ENCODE assay signal across 8 cellular contexts in the genomic region with DNA sequence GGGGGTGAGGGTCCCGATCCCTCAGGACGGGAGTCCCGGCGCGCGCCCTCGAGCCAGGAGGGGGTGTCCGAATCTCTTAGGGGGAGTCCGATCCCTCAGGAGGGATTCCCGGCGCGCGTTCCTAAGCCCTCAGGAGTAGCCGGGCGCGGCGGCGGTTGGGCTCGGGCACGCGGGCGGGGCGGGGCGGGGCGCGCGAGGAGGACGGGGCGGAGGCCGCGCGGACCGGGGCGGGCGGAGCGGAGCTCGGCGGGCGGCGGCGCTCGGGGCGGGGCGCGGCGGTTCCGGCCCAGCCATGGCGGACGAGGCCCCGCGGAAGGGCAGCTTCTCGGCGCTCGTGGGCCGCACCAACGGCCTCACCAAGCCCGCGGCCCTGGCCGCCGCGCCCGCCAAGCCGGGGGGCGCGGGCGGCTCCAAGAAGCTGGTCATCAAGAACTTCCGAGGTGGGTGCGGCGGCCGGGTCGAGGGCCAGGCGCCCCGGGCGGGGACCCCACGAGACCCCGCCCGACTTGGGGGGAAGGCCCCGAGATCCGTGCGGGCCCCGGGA. TPM values are rescaled to one million over a fixed set of nuclear protein-coding genes. Genes with fewer than 3 reads are reported as not detected.
A peak's percentile ranks its signal among the peaks of the same experiment; 100 is the strongest.
DNase-seq lines count a peak whose midpoint lies in the region; ATAC-seq, FAIRE-seq and TF ChIP-seq lines count a peak whose summit lies in the region.

A gene (plus strand): TSS at position 278 of the 544 bp plus-strand sequence. CDS start 15 bp downstream, at position 293.

- H3K27ac ChIP-seq in KOPT-K1 (ENCODE audit: low read depth, low read length, poor library complexity, severe bottlenecking) (peak within 1 kb of the TSS; percentile 97), psoas muscle (peak within 1 kb of the TSS; percentile 98)

- ATAC-seq in GM21737 (IDR thresholded peaks at IDR 0.05; ENCODE audit: unreplicated experiment) (peak; percentile 38), left ventricle myocardium superior (peak; percentile 81), psoas muscle (peak; percentile 64 to 77 (median 74))

- peak; percentile 30 for DNase-seq in GF-D8 (lab: John Stamatoyannopoulos, UW)
- DNase-seq in T follicular helper cell (ENCODE audit: low read depth), result peak; percentile 57
- DNase-seq in amniotic stem cell (lab: John Stamatoyannopoulos, UW), result peak; percentile 65
- peak; percentile 91 for DNase-seq in left ventricle myocardium superior
- DNase-seq in psoas muscle, result peak; percentile 84 to 86
- DNase-seq in urothelium cell line (ENCODE audit: low spot score), result peak; percentile 91

- WGBS in psoas muscle, 3 donors, result 1% methylated on average over 28 to 81 of the region's 81 CpGs

- peak within 1 kb of the TSS; percentile 88 for H3K4me3 ChIP-seq in psoas muscle

- H3K36me3 ChIP-seq in KOPT-K1 (ENCODE audit: insufficient read depth, low read length) (peaks cover 59% of the 10 kb centered on the region), psoas muscle (ENCODE audit: insufficient read depth in 1 of 2, low read depth in 1 of 2) (peaks cover 0 to 28% of the 10 kb centered on the region in 2 donors)

- no peak for TF ChIP-seq CTCF in psoas muscle (IDR thresholded peaks at IDR 0.05)

- peaks cover 68% of the 10 kb centered on the region for H3K4me1 ChIP-seq in psoas muscle

- H3K27me3 ChIP-seq in psoas muscle (ENCODE audit: insufficient read depth in 3 of 3, low read length in 2 of 3), result no peaks in the 10 kb centered on the region

- intact Hi-C loops in left ventricle myocardium superior (cut with micrococcal nuclease) (no loop called here), psoas muscle (cut with DNase I) (loop anchor here (5.0 to 10.0 kb wide), 3 partner anchors 52 to 175 kb away; a partner anchor contains a TSS)

- H3K9me3 ChIP-seq in KOPT-K1 (ENCODE audit: insufficient read depth, low read length, poor library complexity, severe bottlenecking) (no peaks in the 10 kb centered on the region), psoas muscle (no peaks in the 10 kb centered on the region)

- no peak for FAIRE-seq in urothelium cell line (lab: Jason Lieb, UNC)

RNA-seq across cellular contexts. Expression of the gene that starts here (rescaled TPM):
- total RNA-seq in left ventricle myocardium superior (160 TPM), psoas muscle (100 to 1,000 TPM; 123 to 152 (median 137) TPM)
- 100 to 1,000 TPM in 1 of 3 donors, 10 to 100 TPM in 2; 75.4 to 180 (median 86.6) TPM for polyA plus RNA-seq in psoas muscle

Comparison
In these comparisons a context has a peak if more than half of its experiments do, and no peak if none do; other contexts are left out.
1. Peak in every context shown above with its lines: DNase-seq, ATAC-seq, H3K4me3 ChIP-seq and H3K27ac ChIP-seq.
2. DNase-seq: peak in every context shown above with its lines; median percentile 91 in left ventricle myocardium superior; 91 in urothelium cell line; 85 in psoas muscle; 65 in amniotic stem cell; 57 in T follicular helper cell; 30 in GF-D8.